12 cellular contexts compared by ENCODE assay signal in the genomic region with DNA sequence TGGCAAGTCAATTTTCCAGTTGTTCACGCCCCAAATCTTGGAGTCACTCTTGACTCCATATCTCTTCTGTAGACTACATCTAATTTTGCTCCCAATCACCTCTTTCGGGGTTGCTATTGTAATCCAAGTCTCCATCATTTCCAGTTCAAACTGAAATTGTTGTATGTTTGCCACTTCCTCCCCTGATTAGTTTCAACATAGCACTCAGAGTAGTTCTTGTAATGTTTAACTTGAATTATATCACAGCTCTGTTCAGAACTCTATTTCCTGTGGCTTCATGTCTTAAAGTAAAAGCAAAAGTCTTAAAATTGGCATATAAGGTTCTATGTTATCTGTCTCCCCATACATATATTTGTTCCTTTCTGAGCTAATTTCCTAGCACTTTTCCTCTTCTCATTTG.
A peak's percentile ranks its signal among the peaks of the same experiment; 100 is the strongest.
DNase-seq lines count a peak whose midpoint lies in the region; ATAC-seq lines count a peak whose summit lies in the region.
"Had no signal": no experiment of that assay in that cellular context is flagged by ENCODE, and none has a peak within 500 bp of the region (broad histone marks: within the 10 kb centered on the region; RNA-seq: fewer than 3 reads in every experiment).

No MANE protein-coding gene starts in this region.

- no peak overlapping the region for H3K14ac ChIP-seq in mesenchymal stem cell (ENCODE audit: low read length in 2 of 2)

- H2BK120ac ChIP-seq in mesenchymal stem cell (ENCODE audit: low read depth, low read length): no peak overlapping the region

- no peak overlapping the region for H3K4ac ChIP-seq in mesenchymal stem cell (ENCODE audit: low read depth in 1 of 2, low read length in 2 of 2)

- WGBS in mesenchymal stem cell: 96% methylated on average over 2 of the region's 2 CpGs

- ATAC-seq in GM19025 (IDR thresholded peaks at IDR 0.05; ENCODE audit: low read depth, unreplicated experiment) (peak; percentile 88), GM21576 (IDR thresholded peaks at IDR 0.05; ENCODE audit: unreplicated experiment) (peak; percentile 76), HG03159 (IDR thresholded peaks at IDR 0.05; ENCODE audit: unreplicated experiment) (peak; percentile 90)
- ATAC-seq: SK-N-SH treated with all-trans-retinoic acid at 6 μM for 48 hours had no signal

- H2AFZ ChIP-seq in mesenchymal stem cell (ENCODE audit: low read depth, low read length): no peak overlapping the region

- no peaks in the 10 kb centered on the region for H3K9me3 ChIP-seq in mesenchymal stem cell (ENCODE audit: control insufficient read depth, low read length)

- no peak overlapping the region for H3K4me2 ChIP-seq in mesenchymal stem cell (ENCODE audit: low read length, poor library complexity, severe bottlenecking)

- peaks cover 4% of the 10 kb centered on the region for H3K4me1 ChIP-seq in mesenchymal stem cell (ENCODE audit: control insufficient read depth, insufficient read depth, low read depth, low read length)

- peak overlapping the region; percentile 14 for H3K27ac ChIP-seq in mesenchymal stem cell (ENCODE audit: low read length, poor library complexity, severe bottlenecking)

- no peak overlapping the region for H4K91ac ChIP-seq in mesenchymal stem cell (ENCODE audit: low read length)

- DNase-seq in mesenchymal stem cell (no peak), cardiac septum (ENCODE audit: low spot score) (no peak), RPMI8226 (no peak), NCI-H2107 (lab: John Stamatoyannopoulos, UW) (no peak)
- DNase-seq: activated CD4-positive, CD25-positive, alpha-beta regulatory T cell treated with anti-CD3 and anti-CD28 coated beads, Interleukin-2, amount 50 U/mL, for 72 hours; midbrain; stimulated activated CD4-positive, alpha-beta T cell treated with anti-CD3 and anti-CD28 coated beads, Interleukin-15, amount 100 ng/mL, for 24 hours; trophoblast cell had no signal

- H2BK15ac ChIP-seq in mesenchymal stem cell (ENCODE audit: low read depth, poor library complexity, severe bottlenecking): no peak overlapping the region

- H3K18ac ChIP-seq in mesenchymal stem cell (ENCODE audit: low read depth in 1 of 2, low read length in 2 of 2): no peak overlapping the region

- H2AK5ac ChIP-seq in mesenchymal stem cell (ENCODE audit: low read length, severe bottlenecking): peak overlapping the region; percentile 74

- no peak overlapping the region for H2BK12ac ChIP-seq in mesenchymal stem cell (ENCODE audit: low read length in 2 of 2)

- H3K23ac ChIP-seq in mesenchymal stem cell (ENCODE audit: low read length in 2 of 2): no peak overlapping the region

- H3K9ac ChIP-seq in mesenchymal stem cell (ENCODE audit: low read length): no peak overlapping the region

- no peak overlapping the region for H4K8ac ChIP-seq in mesenchymal stem cell (ENCODE audit: low read length)

- H3K79me1 ChIP-seq in mesenchymal stem cell (replicated peaks; ENCODE audit: low read length, poor library complexity, severe bottlenecking): no peaks in the 10 kb centered on the region

- H3K36me3 ChIP-seq in mesenchymal stem cell (ENCODE audit: control insufficient read depth in 1 of 2, insufficient read depth in 2 of 2, low read depth in 1 of 2, low read length in 2 of 2): no peaks in the 10 kb centered on the region

- H3K4me3 ChIP-seq in mesenchymal stem cell (ENCODE audit: insufficient read depth in 1 of 2, low read depth in 1 of 2, low read length in 2 of 2): no peak overlapping the region

- intact Hi-C loops in cardiac septum (cut with DNase I): loop anchor here (5.0 to 10.0 kb wide), 2 partner anchors 299 to 1243 kb away; partner anchors contain the start of gene RGMB

- no peaks in the 10 kb centered on the region for H3K27me3 ChIP-seq in mesenchymal stem cell (ENCODE audit: control insufficient read depth in 1 of 2, insufficient read depth in 1 of 2, low read length in 2 of 2)

- no peak overlapping the region for H2BK5ac ChIP-seq in mesenchymal stem cell (ENCODE audit: low read depth, low read length, poor library complexity, severe bottlenecking)
